In genomic region chr12:96606646-96607045, GRCh38 we compare ENCODE assay signal across 1 cellular context.
TF ChIP-seq lines count a peak whose summit lies in the region.

No MANE protein-coding gene starts in this region.

TF ChIP-seq in WTC11, 78 proteins besides CTCF, POLR2A, EP300 and RAD21 (continued from another document):
- TF ChIP-seq, protein P1, sequence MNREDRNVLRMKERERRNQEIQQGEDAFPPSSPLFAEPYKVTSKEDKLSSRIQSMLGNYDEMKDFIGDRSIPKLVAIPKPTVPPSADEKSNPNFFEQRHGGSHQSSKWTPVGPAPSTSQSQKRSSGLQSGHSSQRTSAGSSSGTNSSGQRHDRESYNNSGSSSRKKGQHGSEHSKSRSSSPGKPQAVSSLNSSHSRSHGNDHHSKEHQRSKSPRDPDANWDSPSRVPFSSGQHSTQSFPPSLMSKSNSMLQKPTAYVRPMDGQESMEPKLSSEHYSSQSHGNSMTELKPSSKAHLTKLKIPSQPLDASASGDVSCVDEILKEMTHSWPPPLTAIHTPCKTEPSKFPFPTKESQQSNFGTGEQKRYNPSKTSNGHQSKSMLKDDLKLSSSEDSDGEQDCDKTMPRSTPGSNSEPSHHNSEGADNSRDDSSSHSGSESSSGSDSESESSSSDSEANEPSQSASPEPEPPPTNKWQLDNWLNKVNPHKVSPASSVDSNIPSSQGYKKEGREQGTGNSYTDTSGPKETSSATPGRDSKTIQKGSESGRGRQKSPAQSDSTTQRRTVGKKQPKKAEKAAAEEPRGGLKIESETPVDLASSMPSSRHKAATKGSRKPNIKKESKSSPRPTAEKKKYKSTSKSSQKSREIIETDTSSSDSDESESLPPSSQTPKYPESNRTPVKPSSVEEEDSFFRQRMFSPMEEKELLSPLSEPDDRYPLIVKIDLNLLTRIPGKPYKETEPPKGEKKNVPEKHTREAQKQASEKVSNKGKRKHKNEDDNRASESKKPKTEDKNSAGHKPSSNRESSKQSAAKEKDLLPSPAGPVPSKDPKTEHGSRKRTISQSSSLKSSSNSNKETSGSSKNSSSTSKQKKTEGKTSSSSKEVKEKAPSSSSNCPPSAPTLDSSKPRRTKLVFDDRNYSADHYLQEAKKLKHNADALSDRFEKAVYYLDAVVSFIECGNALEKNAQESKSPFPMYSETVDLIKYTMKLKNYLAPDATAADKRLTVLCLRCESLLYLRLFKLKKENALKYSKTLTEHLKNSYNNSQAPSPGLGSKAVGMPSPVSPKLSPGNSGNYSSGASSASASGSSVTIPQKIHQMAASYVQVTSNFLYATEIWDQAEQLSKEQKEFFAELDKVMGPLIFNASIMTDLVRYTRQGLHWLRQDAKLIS (CRISPR knock-in tag; IDR thresholded peaks at IDR 0.05; ENCODE audit: borderline replicate concordance): no peak
- TF ChIP-seq SMAD3 (CRISPR knock-in tag; IDR thresholded peaks at IDR 0.05; ENCODE audit: borderline replicate concordance): no peak
- no peak for TF ChIP-seq IRF2 (CRISPR knock-in tag; IDR thresholded peaks at IDR 0.05; ENCODE audit: borderline replicate concordance, low read depth)
- TF ChIP-seq, protein P2, sequence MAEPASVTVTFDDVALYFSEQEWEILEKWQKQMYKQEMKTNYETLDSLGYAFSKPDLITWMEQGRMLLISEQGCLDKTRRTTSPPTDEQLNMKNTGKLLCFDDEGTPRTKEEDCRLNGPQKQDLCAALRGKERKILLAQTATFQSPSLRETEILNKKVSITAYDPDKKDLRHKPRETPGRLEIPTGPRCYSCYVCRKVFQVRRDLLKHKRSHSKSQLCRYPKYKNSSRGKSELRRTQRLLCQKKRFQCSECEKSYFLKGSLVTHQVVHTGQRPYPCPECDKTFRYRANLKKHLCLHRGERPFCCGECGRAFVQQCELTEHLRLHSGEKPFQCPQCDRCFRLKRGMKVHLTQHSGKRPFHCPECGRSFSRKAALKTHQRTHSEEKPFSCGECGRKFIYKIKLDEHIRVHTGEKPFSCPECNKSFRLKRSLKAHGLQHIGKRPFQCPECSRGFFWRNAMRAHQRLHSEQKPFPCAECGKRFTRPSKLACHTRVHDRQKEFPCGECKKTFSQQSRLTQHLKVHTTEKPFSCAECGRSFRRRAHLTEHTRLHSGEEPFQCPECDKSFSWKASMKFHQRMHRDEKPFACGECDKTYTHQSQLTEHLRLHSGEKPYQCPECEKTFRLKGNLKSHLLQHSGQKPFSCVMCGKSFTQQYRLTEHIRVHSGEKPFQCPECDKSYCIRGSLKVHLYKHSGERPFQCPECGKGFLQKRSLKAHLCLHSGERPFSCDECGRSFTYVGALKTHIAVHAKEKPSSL (CRISPR knock-in tag; conservative IDR thresholded peaks at IDR 0.05): no peak
- no peak for TF ChIP-seq NFE2L1 (CRISPR knock-in tag; IDR thresholded peaks at IDR 0.05)
- no peak for TF ChIP-seq ZNF232 (CRISPR knock-in tag; IDR thresholded peaks at IDR 0.05)
- TF ChIP-seq JUN (CRISPR knock-in tag; IDR thresholded peaks at IDR 0.05): no peak
- TF ChIP-seq, protein P3, sequence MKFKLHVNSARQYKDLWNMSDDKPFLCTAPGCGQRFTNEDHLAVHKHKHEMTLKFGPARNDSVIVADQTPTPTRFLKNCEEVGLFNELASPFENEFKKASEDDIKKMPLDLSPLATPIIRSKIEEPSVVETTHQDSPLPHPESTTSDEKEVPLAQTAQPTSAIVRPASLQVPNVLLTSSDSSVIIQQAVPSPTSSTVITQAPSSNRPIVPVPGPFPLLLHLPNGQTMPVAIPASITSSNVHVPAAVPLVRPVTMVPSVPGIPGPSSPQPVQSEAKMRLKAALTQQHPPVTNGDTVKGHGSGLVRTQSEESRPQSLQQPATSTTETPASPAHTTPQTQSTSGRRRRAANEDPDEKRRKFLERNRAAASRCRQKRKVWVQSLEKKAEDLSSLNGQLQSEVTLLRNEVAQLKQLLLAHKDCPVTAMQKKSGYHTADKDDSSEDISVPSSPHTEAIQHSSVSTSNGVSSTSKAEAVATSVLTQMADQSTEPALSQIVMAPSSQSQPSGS (CRISPR knock-in tag; IDR thresholded peaks at IDR 0.05; ENCODE audit: borderline replicate concordance, low read depth): no peak
- TF ChIP-seq, protein P4, sequence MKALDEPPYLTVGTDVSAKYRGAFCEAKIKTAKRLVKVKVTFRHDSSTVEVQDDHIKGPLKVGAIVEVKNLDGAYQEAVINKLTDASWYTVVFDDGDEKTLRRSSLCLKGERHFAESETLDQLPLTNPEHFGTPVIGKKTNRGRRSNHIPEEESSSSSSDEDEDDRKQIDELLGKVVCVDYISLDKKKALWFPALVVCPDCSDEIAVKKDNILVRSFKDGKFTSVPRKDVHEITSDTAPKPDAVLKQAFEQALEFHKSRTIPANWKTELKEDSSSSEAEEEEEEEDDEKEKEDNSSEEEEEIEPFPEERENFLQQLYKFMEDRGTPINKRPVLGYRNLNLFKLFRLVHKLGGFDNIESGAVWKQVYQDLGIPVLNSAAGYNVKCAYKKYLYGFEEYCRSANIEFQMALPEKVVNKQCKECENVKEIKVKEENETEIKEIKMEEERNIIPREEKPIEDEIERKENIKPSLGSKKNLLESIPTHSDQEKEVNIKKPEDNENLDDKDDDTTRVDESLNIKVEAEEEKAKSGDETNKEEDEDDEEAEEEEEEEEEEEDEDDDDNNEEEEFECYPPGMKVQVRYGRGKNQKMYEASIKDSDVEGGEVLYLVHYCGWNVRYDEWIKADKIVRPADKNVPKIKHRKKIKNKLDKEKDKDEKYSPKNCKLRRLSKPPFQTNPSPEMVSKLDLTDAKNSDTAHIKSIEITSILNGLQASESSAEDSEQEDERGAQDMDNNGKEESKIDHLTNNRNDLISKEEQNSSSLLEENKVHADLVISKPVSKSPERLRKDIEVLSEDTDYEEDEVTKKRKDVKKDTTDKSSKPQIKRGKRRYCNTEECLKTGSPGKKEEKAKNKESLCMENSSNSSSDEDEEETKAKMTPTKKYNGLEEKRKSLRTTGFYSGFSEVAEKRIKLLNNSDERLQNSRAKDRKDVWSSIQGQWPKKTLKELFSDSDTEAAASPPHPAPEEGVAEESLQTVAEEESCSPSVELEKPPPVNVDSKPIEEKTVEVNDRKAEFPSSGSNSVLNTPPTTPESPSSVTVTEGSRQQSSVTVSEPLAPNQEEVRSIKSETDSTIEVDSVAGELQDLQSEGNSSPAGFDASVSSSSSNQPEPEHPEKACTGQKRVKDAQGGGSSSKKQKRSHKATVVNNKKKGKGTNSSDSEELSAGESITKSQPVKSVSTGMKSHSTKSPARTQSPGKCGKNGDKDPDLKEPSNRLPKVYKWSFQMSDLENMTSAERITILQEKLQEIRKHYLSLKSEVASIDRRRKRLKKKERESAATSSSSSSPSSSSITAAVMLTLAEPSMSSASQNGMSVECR (CRISPR knock-in tag; IDR thresholded peaks at IDR 0.05; ENCODE audit: borderline replicate concordance): no peak
- no peak for TF ChIP-seq MAX (CRISPR knock-in tag; IDR thresholded peaks at IDR 0.05)
